In genomic region chr16:17358350-17358749, GRCh38 we compare ENCODE assay signal across 15 cellular contexts.
A peak's percentile ranks its signal among the peaks of the same experiment; 100 is the strongest.
DNase-seq lines count a peak whose midpoint lies in the region; ATAC-seq and TF ChIP-seq lines count a peak whose summit lies in the region.
"Had no signal": no experiment of that assay in that cellular context is flagged by ENCODE, and none has a peak within 500 bp of the region (broad histone marks: within the 10 kb centered on the region; RNA-seq: fewer than 3 reads in every experiment).

No MANE protein-coding gene starts in this region.

- H3K36me3 ChIP-seq in endodermal cell (ENCODE audit: control insufficient read depth, insufficient read depth, low read length) = no peaks in the 10 kb centered on the region
- H3K36me3 ChIP-seq: SJCRH30, tibial nerve had no signal

- TF ChIP-seq CTCF in endodermal cell (conservative IDR thresholded peaks at IDR 0.05) = no peak

- intact Hi-C loops in activated CD4-positive, alpha-beta T cell treated with anti-CD3 and anti-CD28 coated beads for 36 hours (cut with DNase I, micrococcal nuclease) = loop anchor here in 1 of 2 experiments (1.0 kb wide), 1 partner anchor 9 kb away; no protein-coding TSS in a partner anchor
- intact Hi-C loops in posterior vena cava (cut with DNase I) = loop anchor here in 1 of 2 donors (10.0 kb wide), 1 partner anchor 106 kb away; no protein-coding TSS in a partner anchor

- H3K27me3 ChIP-seq in endodermal cell (ENCODE audit: control insufficient read depth, insufficient read depth, low read length, poor library complexity, severe bottlenecking) = no peaks in the 10 kb centered on the region
- H3K27me3 ChIP-seq: SJCRH30, tibial nerve had no signal

- H3K27ac Mint-ChIP-seq in activated CD4-positive, alpha-beta T cell treated with anti-CD3 and anti-CD28 coated beads for 36 hours = peak overlapping the region; percentile 66
- H3K27ac Mint-ChIP-seq in T-cell (peak overlapping the region; percentile 98 to 100), endodermal cell (no peak overlapping the region)

- no peak for DNase-seq in activated CD4-positive, alpha-beta T cell treated with anti-CD3 and anti-CD28 coated beads for 36 hours
- DNase-seq in activated CD4-positive, alpha-beta T cell treated with anti-CD3 and anti-CD28 coated beads, Interleukin-2, amount 50 U/mL, for 1 hour = no peak
- DNase-seq in T-cell (no peak), endodermal cell (no peak), posterior vena cava (ENCODE audit: low spot score) (peak; percentile 41), middle frontal gyrus (ENCODE audit: extremely low spot score, low spot score) (no peak)
- DNase-seq: central memory CD4-positive, alpha-beta T cell; NCI-H1694 treated with DMSO at 0.1 percent for 48 hours; right cardiac atrium; SJCRH30; stimulated activated CD4-positive, alpha-beta T cell treated with anti-CD3 and anti-CD28 coated beads, Interleukin-1b, Interleukin-23, amount 100 ng/mL, for 48 hours had no signal

- POLR2A ChIA-PET in activated CD4-positive, alpha-beta T cell treated with anti-CD3 and anti-CD28 coated beads for 36 hours (lab: Charles Lee) = no interaction called here
- POLR2A ChIA-PET in T-cell (lab: Charles Lee) = interaction anchor here in 1 of 2 donors (0.7 to 0.9 kb wide), 2 partner anchors 11 kb away, joined by 4 to 6 read pairs; no protein-coding TSS in a partner anchor

- H3K4me3 ChIP-seq in endodermal cell (ENCODE audit: low read length) = no peak overlapping the region
- H3K4me3 ChIP-seq: GM23338, SJCRH30, tibial nerve had no signal

- peaks cover 65% of the 10 kb centered on the region for H3K4me1 Mint-ChIP-seq in activated CD4-positive, alpha-beta T cell treated with anti-CD3 and anti-CD28 coated beads for 36 hours
- H3K4me1 Mint-ChIP-seq in T-cell (peaks cover 71 to 78% (median 72%) of the 10 kb centered on the region in 3 donors), endodermal cell (peaks cover 47% of the 10 kb centered on the region)

- H3K9ac ChIP-seq in endodermal cell (ENCODE audit: extremely low read depth, low read length, poor library complexity, severe bottlenecking) = no peak overlapping the region

- ATAC-seq in activated CD4-positive, alpha-beta T cell treated with anti-CD3 and anti-CD28 coated beads for 36 hours = no peak
- no peak for ATAC-seq in T-cell (replicated peaks in 1 of 4)
- no peak for ATAC-seq in HG03439 (IDR thresholded peaks at IDR 0.05; ENCODE audit: unreplicated experiment)
- ATAC-seq in HG03097 (IDR thresholded peaks at IDR 0.05; ENCODE audit: low FRiP score, unreplicated experiment) = no peak
- ATAC-seq: GM23338 had no signal

- WGBS in endodermal cell (ENCODE audit: insufficient coverage in 1 of 2, insufficient read length in 1 of 2), 2 experiments = 90 to 100% methylated on average over 6 to 8 of the region's 8 CpGs

- H3K9me3 ChIP-seq in endodermal cell (ENCODE audit: control insufficient read depth, low read length) = no peaks in the 10 kb centered on the region
- H3K9me3 ChIP-seq: SJCRH30, tibial nerve had no signal

- no peak overlapping the region for H3K4me3 Mint-ChIP-seq in activated CD4-positive, alpha-beta T cell treated with anti-CD3 and anti-CD28 coated beads for 36 hours
- peak overlapping the region in 1 of 3 donors; percentile 49 for H3K4me3 Mint-ChIP-seq in T-cell
- H3K4me3 Mint-ChIP-seq in endodermal cell = no peak overlapping the region
- H3K4me3 Mint-ChIP-seq: GM23338 had no signal

- peak overlapping the region; percentile 21 for H3K27ac ChIP-seq in endodermal cell (ENCODE audit: low read depth, low read length)
- H3K27ac ChIP-seq: SJCRH30 had no signal

- peaks cover 5% of the 10 kb centered on the region for H3K36me3 Mint-ChIP-seq in activated CD4-positive, alpha-beta T cell treated with anti-CD3 and anti-CD28 coated beads for 36 hours (ENCODE audit: low read depth)
- H3K36me3 Mint-ChIP-seq in T-cell (peaks cover 19% of the 10 kb centered on the region), endodermal cell (ENCODE audit: low read depth) (no peaks in the 10 kb centered on the region)

- peaks cover 8% of the 10 kb centered on the region for H3K4me1 ChIP-seq in endodermal cell (ENCODE audit: control insufficient read depth, insufficient read depth, low read length)
- H3K4me1 ChIP-seq: SJCRH30 had no signal

- no peaks in the 10 kb centered on the region for H3K27me3 Mint-ChIP-seq in activated CD4-positive, alpha-beta T cell treated with anti-CD3 and anti-CD28 coated beads for 36 hours
- no peaks in the 10 kb centered on the region for H3K27me3 Mint-ChIP-seq in T-cell
- no peaks in the 10 kb centered on the region for H3K27me3 Mint-ChIP-seq in endodermal cell (ENCODE audit: insufficient read depth)

- CTCF ChIA-PET in activated CD4-positive, alpha-beta T cell treated with anti-CD3 and anti-CD28 coated beads for 36 hours (lab: Charles Lee) = interaction anchor here (1.1 to 2.0 kb wide), 4 partner anchors 9 to 59 kb away, joined by 3 to 11 read pairs (median 6); no protein-coding TSS in a partner anchor
- CTCF ChIA-PET in T-cell (lab: Charles Lee) = interaction anchor here (0.7 to 1.1 kb wide), 2 partner anchors 12 to 18 kb away, joined by 3 to 4 read pairs; no protein-coding TSS in a partner anchor

- H3K9me3 Mint-ChIP-seq in activated CD4-positive, alpha-beta T cell treated with anti-CD3 and anti-CD28 coated beads for 36 hours (ENCODE audit: low read depth) = no peaks in the 10 kb centered on the region
- H3K9me3 Mint-ChIP-seq in T-cell = no peaks in the 10 kb centered on the region
- no peaks in the 10 kb centered on the region for H3K9me3 Mint-ChIP-seq in endodermal cell
- H3K9me3 Mint-ChIP-seq: GM23338 had no signal
